7 cellular contexts compared by ENCODE assay signal in genomic region chr7:144302578-144303303, GRCh38. TPM values are rescaled to one million over a fixed set of nuclear protein-coding genes. Genes with fewer than 3 reads are reported as not detected.
"Had no signal": no experiment of that assay in that cellular context is flagged by ENCODE, and none has a peak within 500 bp of the region (broad histone marks: within the 10 kb centered on the region; RNA-seq: fewer than 3 reads in every experiment).

No MANE protein-coding gene starts in this region.

RNA-seq across cellular contexts. Expression of gene OR2A1, which starts 9.5 kb away (rescaled TPM):
- total RNA-seq: dermis blood vessel endothelial cell, kidney epithelial cell, left cardiac atrium, left ventricle myocardium inferior, mucosa of gallbladder, smooth muscle cell had no signal
- polyA plus RNA-seq: mammary epithelial cell, smooth muscle cell had no signal

RNA-seq across cellular contexts. Expression of gene CTAGE8, which starts 33.7 kb away (rescaled TPM):
- total RNA-seq: dermis blood vessel endothelial cell had no signal

RNA-seq across cellular contexts. Expression of gene OR2A7, which starts 38.1 kb away (rescaled TPM):
- total RNA-seq: dermis blood vessel endothelial cell had no signal
